Comparison of ENCODE assay signal across 10 cellular contexts in the genomic region with DNA sequence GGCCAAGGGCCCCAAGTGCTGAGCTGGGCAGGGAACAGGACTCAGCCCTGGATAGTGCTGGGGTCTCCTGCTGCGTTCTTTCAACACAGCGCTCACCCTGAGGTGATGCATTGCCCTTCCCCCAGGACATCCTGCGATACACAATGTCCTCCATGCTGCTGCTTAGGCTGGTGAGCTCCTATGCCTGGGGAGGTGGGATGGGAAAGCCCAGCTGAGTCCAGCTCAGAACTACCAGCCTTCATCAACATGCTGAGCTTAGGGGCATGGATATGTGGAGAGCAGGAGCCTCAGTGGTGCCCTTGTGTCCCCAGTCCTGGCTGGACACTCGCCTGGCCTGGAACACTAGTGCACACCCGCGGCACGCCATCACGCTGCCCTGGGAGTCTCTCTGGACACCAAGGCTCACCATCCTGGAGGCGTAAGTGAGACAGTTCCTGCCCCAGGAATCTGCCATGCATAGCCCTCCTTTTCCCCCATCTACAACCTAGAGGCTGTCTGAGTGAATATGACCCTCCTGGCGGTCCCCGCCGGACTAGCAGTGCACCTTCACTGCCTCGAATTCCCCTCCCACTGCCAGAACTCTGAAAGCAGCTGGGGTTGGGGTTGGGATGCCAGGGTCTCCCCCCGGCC. TPM values are rescaled to one million over a fixed set of nuclear protein-coding genes. Genes with fewer than 3 reads are reported as not detected.
DNase-seq lines count a peak whose midpoint lies in the region; ATAC-seq and TF ChIP-seq lines count a peak whose summit lies in the region.
"Had no signal": no experiment of that assay in that cellular context is flagged by ENCODE, and none has a peak within 500 bp of the region (broad histone marks: within the 10 kb centered on the region; RNA-seq: fewer than 3 reads in every experiment).

No MANE protein-coding gene starts in this region.

- H3K4me1 ChIP-seq in cardiac muscle cell (ENCODE audit: low read depth) (peaks cover 29% of the 10 kb centered on the region), right atrium auricular region (peaks cover 0 to 42% of the 10 kb centered on the region in 2 donors), A673 (ENCODE audit: insufficient read depth, low read length, poor library complexity, severe bottlenecking) (peaks cover 5% of the 10 kb centered on the region)

- H3K36me3 ChIP-seq in cardiac muscle cell (peaks cover 4% of the 10 kb centered on the region), right atrium auricular region (peaks cover 16% of the 10 kb centered on the region), A673 (ENCODE audit: insufficient read depth, low read length, poor library complexity, severe bottlenecking) (peaks cover 20% of the 10 kb centered on the region)

- no peak overlapping the region for H3K4me3 Mint-ChIP-seq in glutamatergic neuron (ENCODE audit: unreplicated experiment)
- no peak overlapping the region for H3K4me3 Mint-ChIP-seq in stimulated activated naive B cell treated with anti-CD40 and anti-IgM and Interleukin-4, amounts not matched to agents 10 μg/mL and 1 μg/mL and 100 μg/mL, for 72 hours

- peaks cover 5% of the 10 kb centered on the region for H3K4me1 Mint-ChIP-seq in glutamatergic neuron (ENCODE audit: low read depth, unreplicated experiment)
- peaks cover 45 to 54% of the 10 kb centered on the region in 2 donors for H3K4me1 Mint-ChIP-seq in stimulated activated naive B cell treated with anti-CD40 and anti-IgM and Interleukin-4, amounts not matched to agents 10 μg/mL and 1 μg/mL and 100 μg/mL, for 72 hours

- H3K4me3 ChIP-seq in cardiac muscle cell (no peak overlapping the region), right atrium auricular region (no peak overlapping the region), A673 (ENCODE audit: low read depth, low read length, poor library complexity, severe bottlenecking) (no peak overlapping the region)
- H3K4me3 ChIP-seq: esophagus squamous epithelium had no signal

- H3K27ac Mint-ChIP-seq in glutamatergic neuron (ENCODE audit: unreplicated experiment): peak overlapping the region; percentile 22
- H3K27ac Mint-ChIP-seq in stimulated activated naive B cell treated with anti-CD40 and anti-IgM and Interleukin-4, amounts not matched to agents 10 μg/mL and 1 μg/mL and 100 μg/mL, for 72 hours: peak overlapping the region; percentile 56

- intact Hi-C loops in A673 (cut with micrococcal nuclease; ENCODE audit: unreplicated experiment): loop anchor here (10.0 kb wide), 1 partner anchor 65 kb away; no protein-coding TSS in a partner anchor

- H3K27me3 ChIP-seq in cardiac muscle cell (peaks cover 40% of the 10 kb centered on the region), right atrium auricular region (peaks cover 23 to 34% of the 10 kb centered on the region in 2 donors), A673 (replicated peaks; ENCODE audit: insufficient read depth, low read depth, low read length, poor library complexity) (peaks cover 56% of the 10 kb centered on the region)

- H3K9me3 Mint-ChIP-seq in glutamatergic neuron (ENCODE audit: unreplicated experiment): peaks cover 11% of the 10 kb centered on the region
- no peaks in the 10 kb centered on the region for H3K9me3 Mint-ChIP-seq in stimulated activated naive B cell treated with anti-CD40 and anti-IgM and Interleukin-4, amounts not matched to agents 10 μg/mL and 1 μg/mL and 100 μg/mL, for 72 hours

- TF ChIP-seq CTCF in cardiac muscle cell (IDR thresholded peaks at IDR 0.05; ENCODE audit: low read depth, low read length) (peak; percentile 20), right atrium auricular region (IDR thresholded peaks at IDR 0.05) (no peak), glutamatergic neuron (IDR thresholded peaks at IDR 0.05; ENCODE audit: partially characterized antibody, unreplicated experiment) (no peak), A673 (conservative IDR thresholded peaks at IDR 0.05; ENCODE audit: low read depth, low read length) (no peak)

- peaks cover 4% of the 10 kb centered on the region for H3K36me3 Mint-ChIP-seq in glutamatergic neuron (ENCODE audit: unreplicated experiment)
- H3K36me3 Mint-ChIP-seq in stimulated activated naive B cell treated with anti-CD40 and anti-IgM and Interleukin-4, amounts not matched to agents 10 μg/mL and 1 μg/mL and 100 μg/mL, for 72 hours: peaks cover 13 to 19% of the 10 kb centered on the region in 2 donors

- peak; percentile 28 to 40 for ATAC-seq in stimulated activated naive B cell treated with anti-CD40 and anti-IgM and Interleukin-4, amounts not matched to agents 10 μg/mL and 1 μg/mL and 100 μg/mL, for 72 hours (replicated peaks)
- ATAC-seq in GM21576 (IDR thresholded peaks at IDR 0.05; ENCODE audit: unreplicated experiment): no peak

- peak overlapping the region; percentile 59 for H3K27ac ChIP-seq in cardiac muscle cell
- H3K27ac ChIP-seq in right atrium auricular region: no peak overlapping the region
- H3K27ac ChIP-seq in A673 (ENCODE audit: low read depth, low read length, poor library complexity, severe bottlenecking): no peak overlapping the region
- H3K27ac ChIP-seq: esophagus squamous epithelium had no signal

- DNase-seq in cardiac muscle cell (ENCODE audit: low read depth in 1 of 2, low spot score in 1 of 2) (peak in 1 of 2 donors; percentile 24), right atrium auricular region (ENCODE audit: low spot score) (no peak), NCI-H146 (lab: John Stamatoyannopoulos, UW) (peak; percentile 64), glutamatergic neuron (no peak), A673 (ENCODE audit: low spot score) (no peak), HCEC 1CT (no peak)
- DNase-seq in stimulated activated naive B cell treated with anti-CD40 and anti-IgM and Interleukin-4, amounts not matched to agents 10 μg/mL and 1 μg/mL and 100 μg/mL, for 72 hours: no peak
- DNase-seq: esophagus squamous epithelium had no signal

- no TSS peak for BruUV-seq in A673 (replicated peaks; lab: Mats Ljungman, UMichigan)

- POLR2A ChIA-PET in A673 (lab: Charles Lee; ENCODE audit: low non-redundant PET): interaction anchor here (0.7 kb wide), 1 partner anchor 88 kb away, joined by 3 read pairs; no protein-coding TSS in a partner anchor

- CTCF ChIA-PET in A673 (lab: Charles Lee): no interaction called here

- no peaks in the 10 kb centered on the region for H3K9me3 ChIP-seq in cardiac muscle cell (ENCODE audit: low read depth)
- no peaks in the 10 kb centered on the region for H3K9me3 ChIP-seq in right atrium auricular region
- no peaks in the 10 kb centered on the region for H3K9me3 ChIP-seq in A673 (ENCODE audit: low read depth, low read length, poor library complexity, severe bottlenecking)
- H3K9me3 ChIP-seq: esophagus squamous epithelium had no signal

- peaks cover 34% of the 10 kb centered on the region for H3K27me3 Mint-ChIP-seq in glutamatergic neuron (ENCODE audit: unreplicated experiment)
- H3K27me3 Mint-ChIP-seq in stimulated activated naive B cell treated with anti-CD40 and anti-IgM and Interleukin-4, amounts not matched to agents 10 μg/mL and 1 μg/mL and 100 μg/mL, for 72 hours: peaks cover 45 to 48% of the 10 kb centered on the region in 2 donors

RNA-seq across cellular contexts. Expression of gene ZACN, which starts 0.7 kb away (rescaled TPM):
- total RNA-seq in cardiac muscle cell (not detected in 2 replicates), right atrium auricular region (not detected), glutamatergic neuron (ENCODE audit: unreplicated experiment) (1.9 TPM), A673 (2021) (not detected in 2 replicates)
- 5.8 and 33.8 TPM in 2 replicates for polyA plus RNA-seq in cardiac muscle cell
- total RNA-seq: esophagus squamous epithelium, urinary bladder had no signal

RNA-seq across cellular contexts. Expression of gene GALR2, which starts 5.1 kb away (rescaled TPM):
- total RNA-seq in cardiac muscle cell (0.32 TPM in 1 of 2 replicates, not detected in the other), right atrium auricular region (not detected), glutamatergic neuron (ENCODE audit: unreplicated experiment) (3.3 TPM), A673 (2021) (not detected in 2 replicates)
- 0.55 TPM in 1 of 2 replicates, not detected in the other for polyA plus RNA-seq in cardiac muscle cell
- total RNA-seq: urinary bladder had no signal

RNA-seq across cellular contexts. Expression of gene SRP68, which starts 7.4 kb away (rescaled TPM):
- total RNA-seq in cardiac muscle cell: 33.4 and 55.4 TPM in 2 replicates
- polyA plus RNA-seq in cardiac muscle cell: 103 and 123 TPM in 2 replicates
- total RNA-seq in right atrium auricular region: 10 to 100 TPM; 35.2 to 43.9 TPM
- total RNA-seq in glutamatergic neuron (ENCODE audit: unreplicated experiment): 48.4 TPM
- 96.4 and 101 TPM in 2 replicates for total RNA-seq in A673 (2021)

RNA-seq across cellular contexts. Expression of gene EXOC7, which starts 23.9 kb away (rescaled TPM):
- 121 and 166 TPM in 2 replicates for total RNA-seq in cardiac muscle cell
- polyA plus RNA-seq in cardiac muscle cell: 134 and 167 TPM in 2 replicates
- 10 to 100 TPM; 56.0 to 65.3 TPM for total RNA-seq in right atrium auricular region
- total RNA-seq in glutamatergic neuron (ENCODE audit: unreplicated experiment): 249 TPM
- 115 and 117 TPM in 2 replicates for total RNA-seq in A673 (2021)

RNA-seq across cellular contexts. Expression of gene EVPL, which starts 52.6 kb away (rescaled TPM):
- total RNA-seq in cardiac muscle cell (0.09 TPM in 1 of 2 replicates, not detected in the other), right atrium auricular region (under 1 TPM; 0.30 to 0.71 TPM), glutamatergic neuron (ENCODE audit: unreplicated experiment) (not detected), A673 (2021) (0.15 and 0.21 TPM in 2 replicates)
- polyA plus RNA-seq in cardiac muscle cell: 1.0 TPM in 1 of 2 replicates, not detected in the other
